1 cellular context compared by ENCODE assay signal in genomic region chr17:50501054-50501453, GRCh38.
TF ChIP-seq lines count a peak whose summit lies in the region.

No MANE protein-coding gene starts in this region.

TF ChIP-seq in endothelial cell of umbilical vein, 7 proteins besides CTCF, POLR2A, EP300 and RAD21 (continued from another document):
- TF ChIP-seq POLR2AphosphoS5 (IDR thresholded peaks at IDR 0.05; ENCODE audit: insufficient read depth, low read depth, low read length) = no peak
